In genomic region chr11:125498521-125498920, GRCh38 we compare ENCODE assay signal across 10 cellular contexts.
"Had no signal": no experiment of that assay in that cellular context is flagged by ENCODE, and none has a peak within 500 bp of the region (broad histone marks: within the 10 kb centered on the region; RNA-seq: fewer than 3 reads in every experiment).

No MANE protein-coding gene starts in this region.

- DNase-seq: GM23248, GOT3, H7, HFFc6, IMR-90, KBM-7 had no signal

- ATAC-seq: HCT116 had no signal

- H3K36me3 ChIP-seq: HAP-1 had no signal

- H3K9me3 ChIP-seq: HAP-1 had no signal

- H3K4me2 ChIP-seq: KMS-11 had no signal

- H2AFZ ChIP-seq: GM23248 had no signal

- H3K9ac ChIP-seq: GM23248, KMS-11 had no signal

- H3K27ac ChIP-seq: GM23248, HL-60, KMS-11 had no signal

- H3K4me3 ChIP-seq: GM23248, HAP-1 had no signal
